15 cellular contexts compared by ENCODE assay signal in genomic region chr6:38024908-38025307, GRCh38.
"Had no signal": no experiment of that assay in that cellular context is flagged by ENCODE, and none has a peak within 500 bp of the region (broad histone marks: within the 10 kb centered on the region; RNA-seq: fewer than 3 reads in every experiment).

No MANE protein-coding gene starts in this region.

- H2AFZ ChIP-seq: parathyroid adenoma had no signal

- H3K9me3 ChIP-seq: lower lobe of right lung, sigmoid colon had no signal

- H3K9ac ChIP-seq: parathyroid adenoma had no signal

- H3K27me3 ChIP-seq: breast epithelium, esophagus squamous epithelium, sigmoid colon had no signal

- H3K27ac ChIP-seq: breast epithelium, esophagus squamous epithelium, lower lobe of right lung, parathyroid adenoma, sigmoid colon had no signal

- H3K4me3 ChIP-seq: breast epithelium, esophagus squamous epithelium, lower lobe of right lung, sigmoid colon had no signal

- ATAC-seq: activated CD8-positive, alpha-beta T cell treated with anti-CD3 and anti-CD28 coated beads for 36 hours; left cardiac atrium; lower lobe of right lung; natural killer cell; stimulated activated naive B cell treated with anti-CD40 and anti-IgM and Interleukin-4, amounts not matched to agents 10 μg/mL and 1 μg/mL and 100 μg/mL, for 72 hours had no signal

- H3K4me1 ChIP-seq: breast epithelium, parathyroid adenoma had no signal

- FAIRE-seq: astrocyte had no signal

- H3K36me3 ChIP-seq: breast epithelium, esophagus squamous epithelium, lower lobe of right lung, sigmoid colon had no signal

- DNase-seq: activated CD4-positive, alpha-beta T cell treated with anti-CD3 and anti-CD28 coated beads, Interleukin-2, amount 10 ng/mL, durations not matched to agents 24 days and 14 days; activated naive CD4-positive, alpha-beta T cell treated with anti-CD3 and anti-CD28 coated beads, Interleukin-2, amount 10 ng/mL, durations not matched to agents 7 days and 5 days; activated T-cell treated with anti-CD3 and anti-CD28 coated beads, Interleukin-2, amount 50 U/mL, for 1 hour; effector memory CD4-positive, alpha-beta T cell; esophagus squamous epithelium; left cardiac atrium; lower lobe of right lung; natural killer cell; sigmoid colon; stimulated activated naive B cell treated with anti-CD40 and anti-IgM and Interleukin-4, amounts not matched to agents 10 μg/mL and 1 μg/mL and 100 μg/mL, for 72 hours; T1000 had no signal
